ENCODE assay signal across 24 cellular contexts in genomic region chr3:175865724-175866123, GRCh38.
"Had no signal": no experiment of that assay in that cellular context is flagged by ENCODE, and none has a peak within 500 bp of the region (broad histone marks: within the 10 kb centered on the region; RNA-seq: fewer than 3 reads in every experiment).

No MANE protein-coding gene starts in this region.

- H3K4me3 ChIP-seq: left ventricle myocardium inferior, lung, pancreas, prostate gland, sigmoid colon, spleen, suprapubic skin, thoracic aorta, tibial artery, upper lobe of right lung had no signal

- H3K4me1 ChIP-seq: left ventricle myocardium inferior, pancreas, prostate gland, spleen, suprapubic skin, upper lobe of right lung had no signal

- ATAC-seq: natural killer cell; pancreas; right cardiac atrium; stimulated activated effector memory CD8-positive, alpha-beta T cell treated with anti-CD3 and anti-CD28 coated beads, Interleukin-12 subunit alpha, Interleukin-12 subunit beta, amount 100 ng/mL, for 72 hours; upper lobe of right lung had no signal

- H3K36me3 ChIP-seq: left ventricle myocardium inferior, pancreas, prostate gland, sigmoid colon, spleen, suprapubic skin, thoracic aorta, tibial artery, upper lobe of right lung had no signal

- DNase-seq: islet precursor cell; left ventricle myocardium inferior; mesendoderm; naive B cell; natural killer cell; nucleus accumbens; pancreas; posterior cingulate gyrus; retina; right cardiac atrium; sigmoid colon; small intestine; spleen; stimulated activated CD4-positive, alpha-beta T cell treated with anti-CD3 and anti-CD28 coated beads, Interleukin-4, amount 100 ng/mL, for 24 hours; stimulated activated naive CD4-positive, alpha-beta T cell; tibial artery; trophoblast cell; upper lobe of right lung had no signal

- H3K9me3 ChIP-seq: left ventricle myocardium inferior, pancreas, prostate gland, sigmoid colon, spleen, suprapubic skin, thoracic aorta, tibial artery, upper lobe of right lung had no signal

- H3K27me3 ChIP-seq: pancreas, sigmoid colon, spleen, suprapubic skin, tibial artery, upper lobe of right lung had no signal

- FAIRE-seq: pancreas, urothelium cell line had no signal
